10 cellular contexts compared by ENCODE assay signal in the genomic region with DNA sequence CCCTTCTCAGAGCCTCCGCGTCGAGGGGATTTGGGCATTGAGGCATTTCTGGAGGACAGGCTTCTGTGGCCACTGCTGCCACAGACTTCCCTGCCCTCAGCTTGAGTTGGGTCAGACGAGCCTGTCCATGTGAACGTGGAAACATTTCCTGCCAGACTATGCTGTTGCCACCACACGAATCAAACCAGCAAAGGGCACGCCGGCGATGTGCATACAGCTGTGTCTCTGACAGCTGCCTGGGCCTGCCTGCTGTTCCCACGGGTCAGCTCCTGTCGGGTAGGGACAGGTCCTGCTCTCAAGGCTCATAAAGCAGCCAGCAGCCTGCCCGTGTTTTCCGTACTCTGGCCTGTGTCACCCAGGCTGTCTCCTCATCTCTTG.
DNase-seq lines count a peak whose midpoint lies in the region; ATAC-seq lines count a peak whose summit lies in the region.
"Had no signal": no experiment of that assay in that cellular context is flagged by ENCODE, and none has a peak within 500 bp of the region (broad histone marks: within the 10 kb centered on the region; RNA-seq: fewer than 3 reads in every experiment).

No MANE protein-coding gene starts in this region.

- DNase-seq in T-helper 1 cell (no peak), NCI-H526 treated with DMSO at 0.1 percent for 48 hours (lab: John Stamatoyannopoulos, UW) (peak; percentile 47), SKM-1 treated with dmso at 0.1 percent for 144 hours (lab: John Stamatoyannopoulos, UW; ENCODE audit: unreplicated experiment) (no peak), NCI-H1048 (lab: John Stamatoyannopoulos, UW) (no peak)
- DNase-seq: head of caudate nucleus, NCI-H2081 had no signal

- no peaks in the 10 kb centered on the region for H3K9me3 ChIP-seq in duodenal mucosa (ENCODE audit: control insufficient read depth in 1 of 2, low read length in 2 of 2)

- peaks cover 68% of the 10 kb centered on the region for H3K4me1 Mint-ChIP-seq in T-helper 1 cell treated with Interleukin-12 subunit alpha and Interleukin-12 subunit beta and Interleukin-4 antibody, amounts not matched to agents 30 μg/mL and 1 μg/mL, for 36 hours (ENCODE audit: low read depth)

- peak overlapping the region; percentile 71 for H3K27ac Mint-ChIP-seq in T-helper 1 cell treated with Interleukin-12 subunit alpha and Interleukin-12 subunit beta and Interleukin-4 antibody, amounts not matched to agents 30 μg/mL and 1 μg/mL, for 36 hours

- H3K4me3 ChIP-seq in duodenal mucosa (ENCODE audit: low read depth in 1 of 2, low read length in 2 of 2) (peak overlapping the region in 1 of 2 donors; percentile 33), skin epidermis (no peak overlapping the region)

- H3K4me1 ChIP-seq in duodenal mucosa (ENCODE audit: control insufficient read depth in 1 of 2, insufficient read depth in 2 of 2, low read length in 2 of 2) = peaks cover 74 to 91% of the 10 kb centered on the region in 2 donors

- peak overlapping the region; percentile 30 to 56 for H3K9ac ChIP-seq in duodenal mucosa (ENCODE audit: low read depth in 1 of 2, low read length in 2 of 2)

- no peaks in the 10 kb centered on the region for H3K27me3 ChIP-seq in duodenal mucosa (ENCODE audit: control insufficient read depth in 1 of 2, insufficient read depth in 2 of 2, low read length in 2 of 2)

- H3K36me3 Mint-ChIP-seq in T-helper 1 cell treated with Interleukin-12 subunit alpha and Interleukin-12 subunit beta and Interleukin-4 antibody, amounts not matched to agents 30 μg/mL and 1 μg/mL, for 36 hours (ENCODE audit: low read depth) = peaks cover 2% of the 10 kb centered on the region

- no peak overlapping the region for H3K27ac ChIP-seq in duodenal mucosa (ENCODE audit: low read depth, low read length)
- peak overlapping the region in 13 of 21 experiments; percentile 29 to 90 (median 56) for H3K27ac ChIP-seq in skin epidermis

- peak overlapping the region; percentile 59 for H3K4me3 Mint-ChIP-seq in T-helper 1 cell treated with Interleukin-12 subunit alpha and Interleukin-12 subunit beta and Interleukin-4 antibody, amounts not matched to agents 30 μg/mL and 1 μg/mL, for 36 hours

- ATAC-seq in HG03159 (IDR thresholded peaks at IDR 0.05; ENCODE audit: unreplicated experiment) = no peak

- H3K36me3 ChIP-seq in duodenal mucosa (ENCODE audit: control insufficient read depth in 1 of 2, insufficient read depth in 2 of 2, low read length in 2 of 2) = no peaks in the 10 kb centered on the region

- peaks cover 2% of the 10 kb centered on the region for H3K27me3 Mint-ChIP-seq in T-helper 1 cell treated with Interleukin-12 subunit alpha and Interleukin-12 subunit beta and Interleukin-4 antibody, amounts not matched to agents 30 μg/mL and 1 μg/mL, for 36 hours (ENCODE audit: low read depth)

- H3K9me3 Mint-ChIP-seq in T-helper 1 cell treated with Interleukin-12 subunit alpha and Interleukin-12 subunit beta and Interleukin-4 antibody, amounts not matched to agents 30 μg/mL and 1 μg/mL, for 36 hours = no peaks in the 10 kb centered on the region
